9 cellular contexts compared by ENCODE assay signal in the genomic region with DNA sequence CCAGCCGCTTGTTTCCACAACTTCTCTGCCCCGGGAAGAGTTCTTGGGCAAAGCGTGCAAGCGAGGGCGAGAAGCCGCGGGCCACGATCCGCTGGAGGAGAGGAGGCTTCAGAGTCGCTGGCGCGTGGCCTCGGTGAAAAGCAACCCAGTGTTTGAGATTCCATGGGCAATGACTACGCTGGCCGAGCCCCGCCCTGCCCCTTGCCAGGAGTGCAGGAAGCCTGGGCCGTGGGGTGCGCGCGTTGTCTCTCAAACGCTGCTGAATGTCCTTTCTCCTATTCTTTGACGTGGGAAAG. TPM values are rescaled to one million over a fixed set of nuclear protein-coding genes. Genes with fewer than 3 reads are reported as not detected.
A peak's percentile ranks its signal among the peaks of the same experiment; 100 is the strongest.
DNase-seq lines count a peak whose midpoint lies in the region; ATAC-seq lines count a peak whose summit lies in the region.
"Had no signal": no experiment of that assay in that cellular context is flagged by ENCODE, and none has a peak within 500 bp of the region (broad histone marks: within the 10 kb centered on the region; RNA-seq: fewer than 3 reads in every experiment).

No MANE protein-coding gene starts in this region.

- peaks cover 19% of the 10 kb centered on the region for H3K27me3 Mint-ChIP-seq in activated T-cell treated with anti-CD3 and anti-CD28 coated beads, Interleukin-2, amount 50 U/mL, for 4 hours (ENCODE audit: low read depth)
- H3K27me3 Mint-ChIP-seq in activated naive CD8-positive, alpha-beta T cell treated with anti-CD3 and anti-CD28 coated beads, Interleukin-2, amount 10 ng/mL, durations not matched to agents 7 days and 5 days = peaks cover 40% of the 10 kb centered on the region
- H3K27me3 Mint-ChIP-seq in stimulated activated naive CD8-positive, alpha-beta T cell treated with anti-CD3 and anti-CD28 coated beads, Interleukin-15, amount 100 ng/mL, for 72 hours = peaks cover 39% of the 10 kb centered on the region

- no peak for DNase-seq in activated T-cell treated with anti-CD3 and anti-CD28 coated beads, Interleukin-2, amount 50 U/mL, for 4 hours
- no peak for DNase-seq in activated T-cell treated with anti-CD3 and anti-CD28 coated beads for 4 hours
- no peak for DNase-seq in activated naive CD8-positive, alpha-beta T cell treated with anti-CD3 and anti-CD28 coated beads, Interleukin-2, amount 10 ng/mL, durations not matched to agents 7 days and 5 days
- DNase-seq in stimulated activated naive CD8-positive, alpha-beta T cell treated with anti-CD3 and anti-CD28 coated beads, Interleukin-15, amount 100 ng/mL, for 72 hours = no peak
- no peak for DNase-seq in NCI-H1930 (lab: John Stamatoyannopoulos, UW)
- no peak for DNase-seq in putamen (ENCODE audit: low spot score)

- H3K27ac ChIP-seq in iPS-18a (ENCODE audit: low read length) = no peak overlapping the region

- no peaks in the 10 kb centered on the region for H3K36me3 Mint-ChIP-seq in activated T-cell treated with anti-CD3 and anti-CD28 coated beads, Interleukin-2, amount 50 U/mL, for 4 hours (ENCODE audit: insufficient read depth)
- no peaks in the 10 kb centered on the region for H3K36me3 Mint-ChIP-seq in activated naive CD8-positive, alpha-beta T cell treated with anti-CD3 and anti-CD28 coated beads, Interleukin-2, amount 10 ng/mL, durations not matched to agents 7 days and 5 days

- peak overlapping the region; percentile 25 for H3K27ac Mint-ChIP-seq in activated naive CD8-positive, alpha-beta T cell treated with anti-CD3 and anti-CD28 coated beads, Interleukin-2, amount 10 ng/mL, durations not matched to agents 7 days and 5 days
- no peak overlapping the region for H3K27ac Mint-ChIP-seq in stimulated activated naive CD8-positive, alpha-beta T cell treated with anti-CD3 and anti-CD28 coated beads, Interleukin-15, amount 100 ng/mL, for 72 hours

- no peaks in the 10 kb centered on the region for H3K9me3 ChIP-seq in iPS-18a (ENCODE audit: control insufficient read depth, low read depth, low read length)

- peak; percentile 12 to 33 for ATAC-seq in activated T-cell treated with anti-CD3 and anti-CD28 coated beads, Interleukin-2, amount 50 U/mL, for 4 hours
- ATAC-seq in activated naive CD8-positive, alpha-beta T cell treated with anti-CD3 and anti-CD28 coated beads, Interleukin-2, amount 10 ng/mL, durations not matched to agents 7 days and 5 days (ENCODE audit: low read depth) = peak; percentile 10
- ATAC-seq in stimulated activated naive CD8-positive, alpha-beta T cell treated with anti-CD3 and anti-CD28 coated beads, Interleukin-15, amount 100 ng/mL, for 72 hours = no peak
- no peak for ATAC-seq in GM18520 (IDR thresholded peaks at IDR 0.05; ENCODE audit: unreplicated experiment)

- H3K27me3 ChIP-seq in iPS-18a (ENCODE audit: control insufficient read depth, insufficient read depth, low read length) = peaks cover 46% of the 10 kb centered on the region

- no peaks in the 10 kb centered on the region for H3K36me3 ChIP-seq in iPS-18a (ENCODE audit: control insufficient read depth, low read depth, low read length)

- H3K4me1 Mint-ChIP-seq in activated T-cell treated with anti-CD3 and anti-CD28 coated beads, Interleukin-2, amount 50 U/mL, for 4 hours (ENCODE audit: low read depth) = peaks cover 7% of the 10 kb centered on the region
- peaks cover 4% of the 10 kb centered on the region for H3K4me1 Mint-ChIP-seq in activated naive CD8-positive, alpha-beta T cell treated with anti-CD3 and anti-CD28 coated beads, Interleukin-2, amount 10 ng/mL, durations not matched to agents 7 days and 5 days
- peaks cover 10% of the 10 kb centered on the region for H3K4me1 Mint-ChIP-seq in stimulated activated naive CD8-positive, alpha-beta T cell treated with anti-CD3 and anti-CD28 coated beads, Interleukin-15, amount 100 ng/mL, for 72 hours

- no peaks in the 10 kb centered on the region for H3K9me3 Mint-ChIP-seq in activated T-cell treated with anti-CD3 and anti-CD28 coated beads, Interleukin-2, amount 50 U/mL, for 4 hours
- H3K9me3 Mint-ChIP-seq in activated naive CD8-positive, alpha-beta T cell treated with anti-CD3 and anti-CD28 coated beads, Interleukin-2, amount 10 ng/mL, durations not matched to agents 7 days and 5 days = no peaks in the 10 kb centered on the region
- H3K9me3 Mint-ChIP-seq in stimulated activated naive CD8-positive, alpha-beta T cell treated with anti-CD3 and anti-CD28 coated beads, Interleukin-15, amount 100 ng/mL, for 72 hours = no peaks in the 10 kb centered on the region

- peak overlapping the region; percentile 80 for H3K4me3 Mint-ChIP-seq in activated T-cell treated with anti-CD3 and anti-CD28 coated beads, Interleukin-2, amount 50 U/mL, for 4 hours
- peak overlapping the region; percentile 87 for H3K4me3 Mint-ChIP-seq in activated naive CD8-positive, alpha-beta T cell treated with anti-CD3 and anti-CD28 coated beads, Interleukin-2, amount 10 ng/mL, durations not matched to agents 7 days and 5 days
- H3K4me3 Mint-ChIP-seq in stimulated activated naive CD8-positive, alpha-beta T cell treated with anti-CD3 and anti-CD28 coated beads, Interleukin-15, amount 100 ng/mL, for 72 hours = peak overlapping the region; percentile 89 to 94

- POLR2A ChIA-PET in activated naive CD8-positive, alpha-beta T cell treated with anti-CD3 and anti-CD28 coated beads, Interleukin-2, amount 10 ng/mL, durations not matched to agents 7 days and 5 days (lab: Charles Lee) = interaction anchor here (1.0 to 1.3 kb wide), 2 partner anchors 78 to 87 kb away, joined by 3 to 4 read pairs; a partner anchor contains a TSS

- H3K4me3 ChIP-seq in iPS-18a (ENCODE audit: low read length) = peak overlapping the region; percentile 74
- H3K4me3 ChIP-seq: GM12878 had no signal

- H3K4me1 ChIP-seq in iPS-18a (ENCODE audit: control insufficient read depth, low read depth, low read length) = peaks cover 5% of the 10 kb centered on the region

- peak overlapping the region; percentile 70 for H3K9ac ChIP-seq in iPS-18a (ENCODE audit: low read length)

RNA-seq across cellular contexts. Expression of a gene that starts 27.5 kb away (rescaled TPM):
- 10 to 100 TPM; 43.8 to 47.5 (median 46.6) TPM for total RNA-seq in activated T-cell treated with anti-CD3 and anti-CD28 coated beads, Interleukin-2, amount 50 U/mL, for 4 hours
- 10 to 100 TPM; 66.6 to 73.2 TPM for total RNA-seq in activated naive CD8-positive, alpha-beta T cell treated with anti-CD3 and anti-CD28 coated beads, Interleukin-2, amount 10 ng/mL, durations not matched to agents 7 days and 5 days

RNA-seq across cellular contexts. Expression of a gene that starts 37.5 kb away (rescaled TPM):
- total RNA-seq in activated T-cell treated with anti-CD3 and anti-CD28 coated beads, Interleukin-2, amount 50 U/mL, for 4 hours = 1 to 10 TPM in 1 of 3 donors, under 1 TPM in 2; 0.57 to 1.1 (median 0.66) TPM
- total RNA-seq in activated naive CD8-positive, alpha-beta T cell treated with anti-CD3 and anti-CD28 coated beads, Interleukin-2, amount 10 ng/mL, durations not matched to agents 7 days and 5 days = 1 to 10 TPM; 3.4 to 4.3 TPM
- total RNA-seq: GM12878 had no signal

Comparison
In these comparisons a context has a peak if more than half of its experiments do, and no peak if none do; other contexts are left out.
1. ATAC-seq: peak in activated T-cell treated with anti-CD3 and anti-CD28 coated beads, Interleukin-2, amount 50 U/mL, for 4 hours (2 of 2) and activated naive CD8-positive, alpha-beta T cell treated with anti-CD3 and anti-CD28 coated beads, Interleukin-2, amount 10 ng/mL, durations not matched to agents 7 days and 5 days (single experiment); none in stimulated activated naive CD8-positive, alpha-beta T cell treated with anti-CD3 and anti-CD28 coated beads, Interleukin-15, amount 100 ng/mL, for 72 hours (single experiment) and GM18520 (single experiment).
2. Peak in every context shown above with its lines, with median percentiles within 50 percentile points of each other: H3K4me3 Mint-ChIP-seq.